Comparison of ENCODE assay signal across 8 cellular contexts in genomic region chr5:168579206-168579986, GRCh38. TPM values are rescaled to one million over a fixed set of nuclear protein-coding genes. Genes with fewer than 3 reads are reported as not detected.
A peak's percentile ranks its signal among the peaks of the same experiment; 100 is the strongest.
DNase-seq lines count a peak whose midpoint lies in the region; ATAC-seq, FAIRE-seq and TF ChIP-seq lines count a peak whose summit lies in the region.

Gene PANK3 (minus strand): TSS chr5:168579368. CDS start chr5:168579283, 85 bp downstream.

- FAIRE-seq in GM12891 (lab: Jason Lieb, UNC), result peak; percentile 100

- CTCF ChIA-PET in T-cell (lab: Charles Lee), result interaction anchor here in 1 of 2 donors (1.2 to 1.3 kb wide), 2 partner anchors 92 to 93 kb away, joined by 3 to 4 read pairs; partner anchors contain the start of gene RARS1

- peak within 1 kb of the TSS; percentile 71 for H3K4me3 ChIP-seq in cardiac muscle cell
- H3K4me3 ChIP-seq in parathyroid adenoma (ENCODE audit: low read depth, low read length), result peak within 1 kb of the TSS; percentile 74
- H3K4me3 ChIP-seq in tibial nerve, result peak within 1 kb of the TSS; percentile 64 to 97 (median 90)

- H3K36me3 Mint-ChIP-seq in T-cell, result no peaks in the 10 kb centered on the region

- peak within 1 kb of the TSS; percentile 84 for H3K9ac ChIP-seq in parathyroid adenoma

- H3K27ac ChIP-seq in adipose tissue (ENCODE audit: low read depth, low read length) (peak within 1 kb of the TSS; percentile 13), cardiac muscle cell (peak within 1 kb of the TSS; percentile 93), parathyroid adenoma (peak within 1 kb of the TSS; percentile 96), tibial nerve (peak within 1 kb of the TSS; percentile 86 to 99 (median 96))

- peak within 1 kb of the TSS; percentile 91 to 95 (median 91) for H3K4me3 Mint-ChIP-seq in T-cell

- H3K9me3 ChIP-seq in cardiac muscle cell (ENCODE audit: low read depth), result no peaks in the 10 kb centered on the region
- H3K9me3 ChIP-seq in parathyroid adenoma (ENCODE audit: control insufficient read depth, low read length), result no peaks in the 10 kb centered on the region
- H3K9me3 ChIP-seq in tibial nerve, result no peaks in the 10 kb centered on the region

- peaks cover 40 to 47% (median 42%) of the 10 kb centered on the region in 3 donors for H3K4me1 Mint-ChIP-seq in T-cell

- TF ChIP-seq EP300 in tibial nerve (IDR thresholded peaks at IDR 0.05), result peak; percentile 75 to 91

- H3K27me3 ChIP-seq in cardiac muscle cell (no peaks in the 10 kb centered on the region), parathyroid adenoma (ENCODE audit: control insufficient read depth, insufficient read depth, low read length) (no peaks in the 10 kb centered on the region), tibial nerve (no peaks in the 10 kb centered on the region)

- peaks cover 16% of the 10 kb centered on the region for H3K79me2 ChIP-seq in parathyroid adenoma

- DNase-seq in GM12891 (ENCODE audit: insufficient read length, low spot score), result peak; percentile 76
- DNase-seq in NCI-H1436 treated with DMSO at 0.1 percent for 48 hours (lab: John Stamatoyannopoulos, UW), result peak; percentile 85
- DNase-seq in T-cell, result peak; percentile 93 to 98 (median 96)
- peak; percentile 99 to 100 for DNase-seq in cardiac muscle cell (ENCODE audit: low read depth in 1 of 2, low spot score in 1 of 2)
- DNase-seq in tibial nerve (ENCODE audit: low spot score in 2 of 2), result peak; percentile 91 to 94

- H3K4me2 ChIP-seq in parathyroid adenoma (ENCODE audit: low read length), result peak within 1 kb of the TSS; percentile 93

- POLR2A ChIA-PET in T-cell (lab: Charles Lee), result interaction anchor here in 1 of 2 donors (0.7 kb wide), 1 partner anchor 1140 kb away, joined by 3 read pairs; no protein-coding TSS in a partner anchor

- WGBS in adipose tissue, 3 donors, result 0 to 1% (median 0%) methylated on average over 44 to 76 of the region's 76 CpGs
- WGBS in tibial nerve, 2 donors, result 2 to 3% methylated on average over 10 to 30 of the region's 76 CpGs

- H2AFZ ChIP-seq in parathyroid adenoma, result peak within 1 kb of the TSS; percentile 97

- H3K36me3 ChIP-seq in cardiac muscle cell (no peaks in the 10 kb centered on the region), parathyroid adenoma (ENCODE audit: control insufficient read depth, insufficient read depth, low read length) (no peaks in the 10 kb centered on the region), tibial nerve (no peaks in the 10 kb centered on the region)

- peak; percentile 96 for ATAC-seq in HG02840 (IDR thresholded peaks at IDR 0.05; ENCODE audit: low FRiP score, unreplicated experiment)
- ATAC-seq in T-cell (replicated peaks in 1 of 4), result peak; percentile 97 to 98 (median 97)

- H3K4me1 ChIP-seq in cardiac muscle cell (ENCODE audit: low read depth), result peaks cover 7% of the 10 kb centered on the region
- H3K4me1 ChIP-seq in parathyroid adenoma, result peaks cover 6% of the 10 kb centered on the region
- H3K4me1 ChIP-seq in tibial nerve, result peaks cover 0 to 35% (median 17%) of the 10 kb centered on the region in 4 donors

- H3K9me3 Mint-ChIP-seq in T-cell, result no peaks in the 10 kb centered on the region

- TF ChIP-seq POLR2A in GM12891 (IDR thresholded peaks at IDR 0.05; ENCODE audit: low read depth, low read length) (peak; percentile 98), tibial nerve (IDR thresholded peaks at IDR 0.05) (peak; percentile 80 to 90)

- peak within 1 kb of the TSS; percentile 95 to 98 for H3K27ac Mint-ChIP-seq in T-cell

- TF ChIP-seq CTCF in cardiac muscle cell (IDR thresholded peaks at IDR 0.05; ENCODE audit: low read depth, low read length), result no peak
- TF ChIP-seq CTCF in parathyroid adenoma (IDR thresholded peaks at IDR 0.05), result peak; percentile 9
- TF ChIP-seq CTCF in tibial nerve (IDR thresholded peaks at IDR 0.05), result peak in 2 of 5 experiments; percentile 14 to 37

- H3K27me3 Mint-ChIP-seq in T-cell, result peaks cover 0 to 2% of the 10 kb centered on the region in 2 donors

TF ChIP-seq in GM12891, 5 proteins besides CTCF, POLR2A, EP300 and RAD21:
- TF ChIP-seq SPI1 (IDR thresholded peaks at IDR 0.05; ENCODE audit: low read depth, low read length), result peak; percentile 65
- peak; percentile 95 for TF ChIP-seq POLR2AphosphoS5 (IDR thresholded peaks at IDR 0.05; ENCODE audit: low read depth, low read length)
- TF ChIP-seq PAX5 (IDR thresholded peaks at IDR 0.05; ENCODE audit: insufficient read depth, low read length, severe bottlenecking), result no peak
- 0 out of 2 replicates have a peak, but pooled peaks have one; percentile 40 for TF ChIP-seq POU2F2 (IDR thresholded peaks at IDR 0.05; ENCODE audit: low read depth, low read length)
- peak; percentile 84 for TF ChIP-seq TAF1 (IDR thresholded peaks at IDR 0.05; ENCODE audit: low read depth, low read length)

RNA-seq across cellular contexts. Expression of gene PANK3, which starts in this region (rescaled TPM):
- 8.0 TPM for polyA plus RNA-seq in GM12891 (2012; ENCODE audit: low read depth, missing spikeins)
- total RNA-seq in T-cell, result 10 to 100 TPM; 33.9 to 41.1 (median 37.7) TPM
- polyA plus RNA-seq in adipose tissue, result 10 to 100 TPM in 1 of 3 donors, 1 to 10 TPM in 2; 5.5 to 12.0 (median 9.7) TPM
- 40.7 and 57.7 TPM in 2 replicates for total RNA-seq in cardiac muscle cell
- 14.5 and 23.0 TPM in 2 replicates for polyA plus RNA-seq in cardiac muscle cell
- 10 to 100 TPM; 26.9 to 46.3 (median 31.6) TPM for total RNA-seq in tibial nerve

Comparison
In these comparisons a context has a peak if more than half of its experiments do, and no peak if none do; other contexts are left out.
1. Peak in every context shown above with its lines: DNase-seq, ATAC-seq, H3K4me3 ChIP-seq and H3K27ac ChIP-seq.
2. H3K27ac ChIP-seq: peak in every context shown above with its lines; median percentile 96 in parathyroid adenoma; 96 in tibial nerve; 93 in cardiac muscle cell; 13 in adipose tissue.